Comparison of ENCODE assay signal across 26 cellular contexts in genomic region chr10:30719832-30720231, GRCh38.
"Had no signal": no experiment of that assay in that cellular context is flagged by ENCODE, and none has a peak within 500 bp of the region (broad histone marks: within the 10 kb centered on the region; RNA-seq: fewer than 3 reads in every experiment).

No MANE protein-coding gene starts in this region.

- H3K4me1 Mint-ChIP-seq: activated naive CD8-positive, alpha-beta T cell treated with anti-CD3 and anti-CD28 coated beads for 36 hours had no signal

- DNase-seq: activated CD4-positive, alpha-beta memory T cell treated with anti-CD3 and anti-CD28 coated beads for 36 hours; activated CD4-positive, alpha-beta T cell treated with anti-CD3 and anti-CD28 coated beads for 1 hour; activated CD4-positive, alpha-beta T cell treated with anti-CD3 and anti-CD28 coated beads, Interleukin-2, amount 10 ng/mL, durations not matched to agents 24 days and 14 days; activated gamma-delta T cell treated with Interleukin-2 at 50 U/mL for 16 hours; activated naive CD4-positive, alpha-beta T cell treated with anti-CD3 and anti-CD28 coated beads, Interleukin-2, amount 10 ng/mL, durations not matched to agents 7 days and 5 days; activated naive CD8-positive, alpha-beta T cell treated with anti-CD3 and anti-CD28 coated beads for 36 hours; activated T-cell treated with anti-CD3 and anti-CD28 coated beads, Interleukin-2, amount 50 U/mL, for 4 hours; adrenal gland; anterior cingulate cortex; cerebellar nuclear complex; Karpas-422; MM.1S; NCI-H1105; NCI-H1436; NCI-H1694 treated with DMSO at 0.1 percent for 48 hours; NCI-H2029 treated with DMSO at 0.1 percent for 48 hours; NCI-H510A treated with DMSO at 0.1 percent for 48 hours; NCI-H69; NK-92 treated with Interleukin-12 subunit alpha and Interleukin-12 subunit beta, amount 100 ng/mL, for 24 hours; Peyer's patch; SHP77; T-helper 17 cell; T-helper 9 cell had no signal

- H3K36me3 ChIP-seq: adrenal gland, Peyer's patch, SJSA1 had no signal

- H3K27me3 ChIP-seq: adrenal gland, Peyer's patch, SJSA1 had no signal

- H3K4me3 Mint-ChIP-seq: activated CD4-positive, alpha-beta memory T cell treated with anti-CD3 and anti-CD28 coated beads for 36 hours; activated CD4-positive, alpha-beta T cell treated with anti-CD3 and anti-CD28 coated beads, Interleukin-2, amount 10 ng/mL, durations not matched to agents 24 days and 14 days; activated naive CD4-positive, alpha-beta T cell treated with anti-CD3 and anti-CD28 coated beads, Interleukin-2, amount 10 ng/mL, durations not matched to agents 7 days and 5 days; activated naive CD8-positive, alpha-beta T cell treated with anti-CD3 and anti-CD28 coated beads for 36 hours; activated T-cell treated with anti-CD3 and anti-CD28 coated beads, Interleukin-2, amount 50 U/mL, for 4 hours; T-helper 17 cell; WTC11 had no signal

- H3K4me1 ChIP-seq: adrenal gland, Peyer's patch, SJSA1 had no signal

- H3K9me3 Mint-ChIP-seq: activated CD4-positive, alpha-beta memory T cell treated with anti-CD3 and anti-CD28 coated beads for 36 hours; activated naive CD8-positive, alpha-beta T cell treated with anti-CD3 and anti-CD28 coated beads for 36 hours; activated T-cell treated with anti-CD3 and anti-CD28 coated beads, Interleukin-2, amount 50 U/mL, for 4 hours had no signal

- H3K9me3 ChIP-seq: adrenal gland, Peyer's patch, SJSA1 had no signal

- H3K36me3 Mint-ChIP-seq: activated naive CD4-positive, alpha-beta T cell treated with anti-CD3 and anti-CD28 coated beads, Interleukin-2, amount 10 ng/mL, durations not matched to agents 7 days and 5 days; activated naive CD8-positive, alpha-beta T cell treated with anti-CD3 and anti-CD28 coated beads for 36 hours; WTC11 had no signal

- H3K27me3 Mint-ChIP-seq: activated CD4-positive, alpha-beta memory T cell treated with anti-CD3 and anti-CD28 coated beads for 36 hours had no signal

- H3K4me3 ChIP-seq: adrenal gland, K562, Peyer's patch, SJSA1 had no signal

- H3K27ac ChIP-seq: adrenal gland, Peyer's patch, SJSA1 had no signal

- H3K27ac Mint-ChIP-seq: activated CD4-positive, alpha-beta memory T cell treated with anti-CD3 and anti-CD28 coated beads for 36 hours; activated CD4-positive, alpha-beta T cell treated with anti-CD3 and anti-CD28 coated beads, Interleukin-2, amount 10 ng/mL, durations not matched to agents 24 days and 14 days; activated naive CD4-positive, alpha-beta T cell treated with anti-CD3 and anti-CD28 coated beads, Interleukin-2, amount 10 ng/mL, durations not matched to agents 7 days and 5 days; activated naive CD8-positive, alpha-beta T cell treated with anti-CD3 and anti-CD28 coated beads for 36 hours; T-helper 17 cell; WTC11 had no signal
